Comparison of ENCODE assay signal across 23 cellular contexts in the genomic region with DNA sequence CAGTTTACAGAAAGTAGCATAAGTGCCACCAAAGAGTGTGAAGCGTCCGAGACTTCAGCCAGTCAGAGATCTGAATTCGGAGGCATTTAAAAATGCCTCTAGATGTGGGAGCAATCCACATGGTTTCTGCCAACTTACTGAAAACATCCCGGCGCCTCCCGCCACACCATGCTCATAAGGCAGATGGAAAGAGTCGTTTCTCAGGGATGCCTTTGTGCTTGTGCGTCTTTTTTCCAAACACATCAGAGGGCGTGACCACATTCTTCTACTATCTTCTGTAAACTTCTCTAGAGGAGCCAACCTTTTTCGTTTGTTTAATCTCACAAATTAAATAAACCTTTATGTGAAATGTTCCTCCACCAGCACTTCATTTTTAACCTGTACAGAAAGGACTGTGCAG.
DNase-seq lines count a peak whose midpoint lies in the region; ATAC-seq, FAIRE-seq and TF ChIP-seq lines count a peak whose summit lies in the region.
"Had no signal": no experiment of that assay in that cellular context is flagged by ENCODE, and none has a peak within 500 bp of the region (broad histone marks: within the 10 kb centered on the region; RNA-seq: fewer than 3 reads in every experiment).

No MANE protein-coding gene starts in this region.

- DNase-seq in H4 (ENCODE audit: low spot score), result peak; percentile 20
- DNase-seq in mesothelial cell of epicardium (ENCODE audit: low spot score in 2 of 2, unreplicated experiment in 2 of 2), result no peak
- no peak for DNase-seq in type B pancreatic cell (ENCODE audit: extremely low spot score, unreplicated experiment)
- no peak for DNase-seq in kidney
- DNase-seq in Ammon's horn (ENCODE audit: low spot score), result no peak
- DNase-seq in NCI-H1694 treated with DMSO at 0.1 percent for 48 hours (lab: John Stamatoyannopoulos, UW), result no peak
- DNase-seq: activated CD4-positive, CD25-positive, alpha-beta regulatory T cell; activated CD8-positive, alpha-beta memory T cell treated with anti-CD3 and anti-CD28 coated beads for 24 hours; activated naive CD8-positive, alpha-beta T cell treated with anti-CD3 and anti-CD28 coated beads, Interleukin-2, amount 10 ng/mL, durations not matched to agents 7 days and 5 days; EL; mammary epithelial cell; NCI-H2107; NCI-H526; retina; SJCRH30; T-helper 2 cell had no signal

- H3K4me3 ChIP-seq in esophagus (ENCODE audit: low read depth in 1 of 2, low read length in 2 of 2), result no peak overlapping the region
- H3K4me3 ChIP-seq in kidney (ENCODE audit: low read length in 2 of 2), result no peak overlapping the region
- H3K4me3 ChIP-seq: K562, SJCRH30, thyroid gland had no signal

- H3K4me1 ChIP-seq in esophagus (ENCODE audit: control insufficient read depth in 2 of 2, insufficient read depth in 2 of 2, low read length in 1 of 2) (peaks cover 0 to under 1% of the 10 kb centered on the region in 2 donors), kidney (ENCODE audit: control insufficient read depth in 1 of 2, insufficient read depth in 1 of 2, low read depth in 1 of 2, low read length in 2 of 2) (no peaks in the 10 kb centered on the region)
- H3K4me1 ChIP-seq: SJCRH30 had no signal

- H3K9me3 Mint-ChIP-seq in mesothelial cell of epicardium (no peaks in the 10 kb centered on the region), type B pancreatic cell (no peaks in the 10 kb centered on the region)
- H3K9me3 Mint-ChIP-seq: activated naive CD8-positive, alpha-beta T cell treated with anti-CD3 and anti-CD28 coated beads, Interleukin-2, amount 10 ng/mL, durations not matched to agents 7 days and 5 days; stimulated activated memory B cell treated with anti-CD40 and anti-IgM and Interleukin-4, amounts not matched to agents 10 μg/mL and 1 μg/mL and 100 μg/mL, for 72 hours had no signal

- TF ChIP-seq CTCF in mesothelial cell of epicardium (IDR thresholded peaks at IDR 0.05; ENCODE audit: unreplicated experiment) (no peak), type B pancreatic cell (conservative IDR thresholded peaks at IDR 0.05) (no peak), kidney (IDR thresholded peaks at IDR 0.05; ENCODE audit: borderline replicate concordance, extremely low read depth, insufficient read depth) (no peak)

- H3K9me3 ChIP-seq in esophagus (ENCODE audit: control insufficient read depth in 2 of 2, insufficient read depth in 1 of 2, low read depth in 1 of 2, low read length in 1 of 2), result no peaks in the 10 kb centered on the region
- H3K9me3 ChIP-seq in kidney (ENCODE audit: control insufficient read depth in 1 of 2, low read length in 2 of 2), result no peaks in the 10 kb centered on the region
- H3K9me3 ChIP-seq: SJCRH30, thyroid gland had no signal

- H3K4me3 Mint-ChIP-seq in mesothelial cell of epicardium, result no peak overlapping the region
- H3K4me3 Mint-ChIP-seq in type B pancreatic cell, result no peak overlapping the region
- H3K4me3 Mint-ChIP-seq: activated naive CD8-positive, alpha-beta T cell treated with anti-CD3 and anti-CD28 coated beads, Interleukin-2, amount 10 ng/mL, durations not matched to agents 7 days and 5 days; stimulated activated memory B cell treated with anti-CD40 and anti-IgM and Interleukin-4, amounts not matched to agents 10 μg/mL and 1 μg/mL and 100 μg/mL, for 72 hours had no signal

- ATAC-seq in GM18861 (IDR thresholded peaks at IDR 0.05; ENCODE audit: unreplicated experiment), result no peak
- ATAC-seq: K562; stimulated activated memory B cell treated with anti-CD40 and anti-IgM and Interleukin-4, amounts not matched to agents 10 μg/mL and 1 μg/mL and 100 μg/mL, for 72 hours had no signal

- no peaks in the 10 kb centered on the region for H3K36me3 ChIP-seq in esophagus (ENCODE audit: control insufficient read depth in 2 of 2, insufficient read depth in 2 of 2, low read length in 1 of 2)
- no peaks in the 10 kb centered on the region for H3K36me3 ChIP-seq in kidney (ENCODE audit: control insufficient read depth in 1 of 2, insufficient read depth in 2 of 2, low read length in 2 of 2)
- H3K36me3 ChIP-seq: SJCRH30, thyroid gland had no signal

- no peaks in the 10 kb centered on the region for H3K27me3 Mint-ChIP-seq in mesothelial cell of epicardium (ENCODE audit: low read depth)
- H3K27me3 Mint-ChIP-seq in type B pancreatic cell, result no peaks in the 10 kb centered on the region

- H3K27ac ChIP-seq in esophagus (ENCODE audit: low read depth in 2 of 2, low read length in 1 of 2) (peak overlapping the region; percentile 17 to 24), kidney (ENCODE audit: low read depth in 2 of 2, low read length in 2 of 2) (no peak overlapping the region)
- H3K27ac ChIP-seq: SJCRH30, thyroid gland had no signal

- H3K36me3 Mint-ChIP-seq in mesothelial cell of epicardium (no peaks in the 10 kb centered on the region), type B pancreatic cell (peaks cover 15% of the 10 kb centered on the region)
- H3K36me3 Mint-ChIP-seq: activated naive CD8-positive, alpha-beta T cell treated with anti-CD3 and anti-CD28 coated beads, Interleukin-2, amount 10 ng/mL, durations not matched to agents 7 days and 5 days; stimulated activated memory B cell treated with anti-CD40 and anti-IgM and Interleukin-4, amounts not matched to agents 10 μg/mL and 1 μg/mL and 100 μg/mL, for 72 hours had no signal

- peak overlapping the region; percentile 60 for H3K27ac Mint-ChIP-seq in mesothelial cell of epicardium
- peak overlapping the region; percentile 75 for H3K27ac Mint-ChIP-seq in type B pancreatic cell
- H3K27ac Mint-ChIP-seq: activated naive CD8-positive, alpha-beta T cell treated with anti-CD3 and anti-CD28 coated beads, Interleukin-2, amount 10 ng/mL, durations not matched to agents 7 days and 5 days; stimulated activated memory B cell treated with anti-CD40 and anti-IgM and Interleukin-4, amounts not matched to agents 10 μg/mL and 1 μg/mL and 100 μg/mL, for 72 hours had no signal

- H3K27me3 ChIP-seq in esophagus (ENCODE audit: control insufficient read depth in 1 of 2, insufficient read depth in 2 of 2, low read length in 2 of 2), result no peaks in the 10 kb centered on the region
- H3K27me3 ChIP-seq: SJCRH30, thyroid gland had no signal

- 54 to 56% methylated on average over 10 of the region's 10 CpGs for WGBS in esophagus, 2 donors

- H3K9ac ChIP-seq in kidney (ENCODE audit: low read length in 2 of 2), result no peak overlapping the region

- intact Hi-C loops in kidney (cut with DNase I), result no loop called here

- no peak for FAIRE-seq in kidney (lab: Jason Lieb, UNC)
- FAIRE-seq: bronchial epithelial cell, H54, K562 had no signal

- H3K4me1 Mint-ChIP-seq in mesothelial cell of epicardium (peaks cover 62% of the 10 kb centered on the region), type B pancreatic cell (ENCODE audit: unreplicated experiment) (peaks cover 38% of the 10 kb centered on the region)

Comparison
In these comparisons a context has a peak if more than half of its experiments do, and no peak if none do; other contexts are left out.
1. H3K27ac ChIP-seq: peak in esophagus (2 of 2); none in kidney (0 of 2).